Comparison of ENCODE assay signal across 8 cellular contexts in genomic region chr1:19430121-19431068, GRCh38. TPM values are rescaled to one million over a fixed set of nuclear protein-coding genes. Genes with fewer than 3 reads are reported as not detected.
DNase-seq lines count a peak whose midpoint lies in the region; ATAC-seq and TF ChIP-seq lines count a peak whose summit lies in the region.

No MANE protein-coding gene starts in this region.

- peak overlapping the region; percentile 63 for H3K27ac Mint-ChIP-seq in mesothelial cell of epicardium

- no peaks in the 10 kb centered on the region for H3K36me3 Mint-ChIP-seq in mesothelial cell of epicardium

- no peak for ATAC-seq in HG02870 (IDR thresholded peaks at IDR 0.05; ENCODE audit: unreplicated experiment)
- no peak for ATAC-seq in GM18907 (IDR thresholded peaks at IDR 0.05; ENCODE audit: unreplicated experiment)

- peaks cover 55% of the 10 kb centered on the region for H3K4me1 Mint-ChIP-seq in mesothelial cell of epicardium

- H3K4me3 ChIP-seq in choroid plexus epithelial cell (ENCODE audit: low read depth, low read length), result no peak overlapping the region

- no peaks in the 10 kb centered on the region for H3K9me3 Mint-ChIP-seq in mesothelial cell of epicardium

- in situ Hi-C loops in ACHN (cut with HindIII; ENCODE audit: low pct_ligation_motif_present, low pct_unique_long_range_greater_than_20kb, low sequenced_read_pairs), result no loop called here

- no peaks in the 10 kb centered on the region for H3K27me3 Mint-ChIP-seq in mesothelial cell of epicardium (ENCODE audit: low read depth)

- TF ChIP-seq CTCF in choroid plexus epithelial cell (conservative IDR thresholded peaks at IDR 0.05; ENCODE audit: low read depth, low read length), result no peak
- TF ChIP-seq CTCF in mesothelial cell of epicardium (IDR thresholded peaks at IDR 0.05; ENCODE audit: unreplicated experiment), result no peak

- H3K4me3 Mint-ChIP-seq in mesothelial cell of epicardium, result no peak overlapping the region

- peak; percentile 29 for DNase-seq in ACHN
- peak; percentile 23 for DNase-seq in HuH-7 (ENCODE audit: low spot score)
- peak; percentile 69 for DNase-seq in choroid plexus epithelial cell (ENCODE audit: low read depth)
- DNase-seq in mesothelial cell of epicardium (ENCODE audit: low spot score in 2 of 2, unreplicated experiment in 2 of 2), result no peak
- DNase-seq in substantia nigra (lab: John Stamatoyannopoulos, UW), result no peak
- no peak for DNase-seq in activated CD4-positive, CD25-positive, alpha-beta regulatory T cell treated with anti-CD3 and anti-CD28 coated beads, Interleukin-2, amount 50 U/mL, for 72 hours

- no peak overlapping the region for H3K27ac ChIP-seq in substantia nigra (ENCODE audit: low read depth, low read length, poor library complexity, severe bottlenecking)

RNA-seq across cellular contexts. Expression of gene CAPZB, which starts 54.9 kb away (rescaled TPM):
- 192 to 209 TPM (median 204 TPM) in 3 replicates for total RNA-seq in mesothelial cell of epicardium

Comparison
In these comparisons a context has a peak if more than half of its experiments do, and no peak if none do; other contexts are left out.
1. DNase-seq: peak in ACHN (single experiment), HuH-7 (single experiment) and choroid plexus epithelial cell (single experiment); none in mesothelial cell of epicardium (0 of 2), substantia nigra (0 of 49) and activated CD4-positive, CD25-positive, alpha-beta regulatory T cell treated with anti-CD3 and anti-CD28 coated beads, Interleukin-2, amount 50 U/mL, for 72 hours (single experiment).